10 cellular contexts compared by ENCODE assay signal in genomic region chr15:57158589-57158988, GRCh38.
A peak's percentile ranks its signal among the peaks of the same experiment; 100 is the strongest.
DNase-seq lines count a peak whose midpoint lies in the region; ATAC-seq and TF ChIP-seq lines count a peak whose summit lies in the region.
"Had no signal": no experiment of that assay in that cellular context is flagged by ENCODE, and none has a peak within 500 bp of the region (broad histone marks: within the 10 kb centered on the region; RNA-seq: fewer than 3 reads in every experiment).

No MANE protein-coding gene starts in this region.

- POLR2A ChIA-PET in RWPE1 (lab: Yijun Ruan, JAX; ENCODE audit: low non-redundant PET) = no interaction called here

- H3K4me1 ChIP-seq in foreskin keratinocyte (no peaks in the 10 kb centered on the region), skeletal muscle satellite cell (ENCODE audit: control insufficient read depth, insufficient read depth, low read length) (peaks cover 42% of the 10 kb centered on the region), mucosa of descending colon (ENCODE audit: low read depth) (no peaks in the 10 kb centered on the region)
- H3K4me1 ChIP-seq: colonic mucosa had no signal

- TF ChIP-seq CTCF in RWPE1 (conservative IDR thresholded peaks at IDR 0.05; ENCODE audit: low read depth) (no peak), foreskin keratinocyte (conservative IDR thresholded peaks at IDR 0.05) (peak; percentile 13), mucosa of descending colon (IDR thresholded peaks at IDR 0.05) (no peak)

- H3K9ac ChIP-seq in skeletal muscle satellite cell (ENCODE audit: low read depth, low read length) = no peak overlapping the region

- no peaks in the 10 kb centered on the region for H3K9me3 Mint-ChIP-seq in activated naive CD8-positive, alpha-beta T cell treated with anti-CD3 and anti-CD28 coated beads, Interleukin-2, amount 50 U/mL, for 24 hours
- no peaks in the 10 kb centered on the region for H3K9me3 Mint-ChIP-seq in activated naive CD8-positive, alpha-beta T cell treated with anti-CD3 and anti-CD28 coated beads for 36 hours

- H3K36me3 ChIP-seq in skeletal muscle satellite cell (ENCODE audit: insufficient read depth, low read length) (no peaks in the 10 kb centered on the region), mucosa of descending colon (ENCODE audit: low read depth) (no peaks in the 10 kb centered on the region)
- H3K36me3 ChIP-seq: colonic mucosa had no signal

- H3K4me3 ChIP-seq in skeletal muscle satellite cell (ENCODE audit: low read length) (no peak overlapping the region), mucosa of descending colon (no peak overlapping the region)
- H3K4me3 ChIP-seq: colonic mucosa had no signal

- H3K4me1 Mint-ChIP-seq in activated naive CD8-positive, alpha-beta T cell treated with anti-CD3 and anti-CD28 coated beads, Interleukin-2, amount 50 U/mL, for 24 hours = peaks cover 6% of the 10 kb centered on the region
- peaks cover 6% of the 10 kb centered on the region for H3K4me1 Mint-ChIP-seq in activated naive CD8-positive, alpha-beta T cell treated with anti-CD3 and anti-CD28 coated beads for 36 hours

- DNase-seq in activated naive CD8-positive, alpha-beta T cell treated with anti-CD3 and anti-CD28 coated beads, Interleukin-2, amount 50 U/mL, for 24 hours = no peak
- no peak for DNase-seq in activated naive CD8-positive, alpha-beta T cell treated with anti-CD3 and anti-CD28 coated beads for 36 hours
- DNase-seq in RWPE1 (ENCODE audit: low spot score) = peak; percentile 49
- DNase-seq in foreskin keratinocyte = peak; percentile 43 to 67
- DNase-seq in mucosa of descending colon = no peak
- DNase-seq in NCI-H128 (lab: John Stamatoyannopoulos, UW; ENCODE audit: unreplicated experiment) = no peak
- DNase-seq: colonic mucosa had no signal

- no peak overlapping the region for H3K4me3 Mint-ChIP-seq in activated naive CD8-positive, alpha-beta T cell treated with anti-CD3 and anti-CD28 coated beads, Interleukin-2, amount 50 U/mL, for 24 hours
- H3K4me3 Mint-ChIP-seq in activated naive CD8-positive, alpha-beta T cell treated with anti-CD3 and anti-CD28 coated beads for 36 hours = no peak overlapping the region
- H3K4me3 Mint-ChIP-seq: B cell had no signal

- H3K27ac ChIP-seq in RWPE1 = no peak overlapping the region
- H3K27ac ChIP-seq in foreskin keratinocyte = no peak overlapping the region
- H3K27ac ChIP-seq: colonic mucosa had no signal

- H3K27me3 ChIP-seq in foreskin keratinocyte = no peaks in the 10 kb centered on the region
- no peaks in the 10 kb centered on the region for H3K27me3 ChIP-seq in skeletal muscle satellite cell (ENCODE audit: control insufficient read depth, insufficient read depth, low read length)
- H3K27me3 ChIP-seq: colonic mucosa had no signal

- CTCF ChIA-PET in RWPE1 (lab: Yijun Ruan, JAX) = interaction anchor here (1.4 kb wide), 1 partner anchor 20 kb away, joined by 4 read pairs; no protein-coding TSS in a partner anchor

- H3K27me3 Mint-ChIP-seq in activated naive CD8-positive, alpha-beta T cell treated with anti-CD3 and anti-CD28 coated beads, Interleukin-2, amount 50 U/mL, for 24 hours = no peaks in the 10 kb centered on the region
- no peaks in the 10 kb centered on the region for H3K27me3 Mint-ChIP-seq in activated naive CD8-positive, alpha-beta T cell treated with anti-CD3 and anti-CD28 coated beads for 36 hours
- H3K27me3 Mint-ChIP-seq: B cell had no signal

- peak overlapping the region; percentile 19 for H3K4me2 ChIP-seq in skeletal muscle satellite cell (ENCODE audit: low read length)

- H3K27ac Mint-ChIP-seq in activated naive CD8-positive, alpha-beta T cell treated with anti-CD3 and anti-CD28 coated beads, Interleukin-2, amount 50 U/mL, for 24 hours = no peak overlapping the region
- H3K27ac Mint-ChIP-seq in activated naive CD8-positive, alpha-beta T cell treated with anti-CD3 and anti-CD28 coated beads for 36 hours = no peak overlapping the region
- H3K27ac Mint-ChIP-seq: B cell had no signal

- peaks cover 14% of the 10 kb centered on the region for H3K36me3 Mint-ChIP-seq in activated naive CD8-positive, alpha-beta T cell treated with anti-CD3 and anti-CD28 coated beads, Interleukin-2, amount 50 U/mL, for 24 hours (ENCODE audit: low read depth)
- H3K36me3 Mint-ChIP-seq in activated naive CD8-positive, alpha-beta T cell treated with anti-CD3 and anti-CD28 coated beads for 36 hours = peaks cover 22% of the 10 kb centered on the region

- intact Hi-C loops in mucosa of descending colon (cut with DNase I, micrococcal nuclease) = no loop called here

- H3K9me3 ChIP-seq in skeletal muscle satellite cell (replicated peaks; ENCODE audit: low read length) (no peaks in the 10 kb centered on the region), mucosa of descending colon (no peaks in the 10 kb centered on the region)
- H3K9me3 ChIP-seq: colonic mucosa had no signal

- peak; percentile 61 for ATAC-seq in activated naive CD8-positive, alpha-beta T cell treated with anti-CD3 and anti-CD28 coated beads, Interleukin-2, amount 50 U/mL, for 24 hours
- ATAC-seq in foreskin keratinocyte (peak; percentile 86), HG02981 (IDR thresholded peaks at IDR 0.05; ENCODE audit: unreplicated experiment) (no peak), mucosa of descending colon (no peak)

Comparison
In these comparisons a context has a peak if more than half of its experiments do, and no peak if none do; other contexts are left out.
1. ATAC-seq: peak in activated naive CD8-positive, alpha-beta T cell treated with anti-CD3 and anti-CD28 coated beads, Interleukin-2, amount 50 U/mL, for 24 hours (single experiment) and foreskin keratinocyte (single experiment); none in HG02981 (single experiment) and mucosa of descending colon (single experiment).
2. DNase-seq: peak in RWPE1 (single experiment) and foreskin keratinocyte (2 of 2); none in activated naive CD8-positive, alpha-beta T cell treated with anti-CD3 and anti-CD28 coated beads, Interleukin-2, amount 50 U/mL, for 24 hours (single experiment), activated naive CD8-positive, alpha-beta T cell treated with anti-CD3 and anti-CD28 coated beads for 36 hours (single experiment), mucosa of descending colon (0 of 3) and NCI-H128 (single experiment).